ENCODE assay signal across 8 cellular contexts in genomic region chr2:85353876-85354285, GRCh38. TPM values are rescaled to one million over a fixed set of nuclear protein-coding genes. Genes with fewer than 3 reads are reported as not detected.
DNase-seq lines count a peak whose midpoint lies in the region; ATAC-seq and TF ChIP-seq lines count a peak whose summit lies in the region.

No MANE protein-coding gene starts in this region.

- ATAC-seq in HG02642 (IDR thresholded peaks at IDR 0.05; ENCODE audit: poor library complexity, unreplicated experiment) (peak; percentile 1), lung (ENCODE audit: insufficient read depth, low FRiP score) (peak; percentile 27)

- H3K27me3 ChIP-seq in GM06990 (replicated peaks; ENCODE audit: control insufficient read depth, insufficient read depth, low read length) (no peaks in the 10 kb centered on the region), SJCRH30 (no peaks in the 10 kb centered on the region), colonic mucosa (no peaks in the 10 kb centered on the region), lung (ENCODE audit: control insufficient read depth, insufficient read depth) (no peaks in the 10 kb centered on the region)

- H3K9me3 ChIP-seq in SJCRH30 (replicated peaks) = no peaks in the 10 kb centered on the region
- H3K9me3 ChIP-seq in colonic mucosa = no peaks in the 10 kb centered on the region
- H3K9me3 ChIP-seq in lung (ENCODE audit: control insufficient read depth in 2 of 2, insufficient read depth in 1 of 2, low read length in 1 of 2) = no peaks in the 10 kb centered on the region

- H3K4me1 ChIP-seq in SJCRH30 (peaks cover 3% of the 10 kb centered on the region; the same call in 1 of the 2 replicates), colonic mucosa (peaks cover 4% of the 10 kb centered on the region), lung (ENCODE audit: control insufficient read depth in 2 of 2, insufficient read depth in 2 of 2, low read length in 2 of 2) (peaks cover 5 to 14% of the 10 kb centered on the region in 2 donors)

- DNase-seq in GM06990 (ENCODE audit: extremely low read depth, insufficient read length) = no peak
- peak; percentile 37 to 48 for DNase-seq in SJCRH30
- DNase-seq in colonic mucosa = peak; percentile 85
- peak; percentile 58 for DNase-seq in lung (ENCODE audit: low spot score)
- peak in 8 of 49 donors; percentile 16 to 53 (median 43) for DNase-seq in substantia nigra (lab: John Stamatoyannopoulos, UW)
- no peak for DNase-seq in H4 (ENCODE audit: low spot score)
- no peak for DNase-seq in amniotic stem cell (lab: John Stamatoyannopoulos, UW)

- H3K27ac ChIP-seq in SJCRH30 (peak overlapping the region; percentile 38), colonic mucosa (peak overlapping the region; percentile 94), lung (ENCODE audit: low read depth in 1 of 2, low read length in 1 of 2) (peak overlapping the region; percentile 83 to 84), substantia nigra (ENCODE audit: low read depth, low read length, poor library complexity, severe bottlenecking) (peak overlapping the region; percentile 93)

- peak overlapping the region; percentile 75 to 99 for H3K9ac ChIP-seq in colonic mucosa (ENCODE audit: low read depth in 2 of 2, low read length in 2 of 2)

- H3K36me3 ChIP-seq in GM06990 (ENCODE audit: control insufficient read depth, insufficient read depth, low read length) (peaks cover 22% of the 10 kb centered on the region), SJCRH30 (peaks cover 14% of the 10 kb centered on the region; the same call in 1 of the 2 replicates), colonic mucosa (no peaks in the 10 kb centered on the region), lung (ENCODE audit: control insufficient read depth in 2 of 2, insufficient read depth in 2 of 2, low read length in 2 of 2) (peaks cover 17 to 29% of the 10 kb centered on the region in 2 donors)

- H3K4me3 ChIP-seq in GM06990 (replicated peaks; ENCODE audit: low read depth, low read length) = peak overlapping the region; percentile 93
- H3K4me3 ChIP-seq in SJCRH30 = peak overlapping the region; percentile 81
- peak overlapping the region; percentile 94 for H3K4me3 ChIP-seq in colonic mucosa
- H3K4me3 ChIP-seq in lung = peak overlapping the region; percentile 75

- TF ChIP-seq CTCF in GM06990 (IDR thresholded peaks at IDR 0.05; ENCODE audit: insufficient read depth, low read length, poor library complexity, severe bottlenecking) (no peak), colonic mucosa (IDR thresholded peaks at IDR 0.05) (no peak), lung (IDR thresholded peaks at IDR 0.05; ENCODE audit: control extremely low read depth, extremely low read depth) (no peak)

- WGBS in lung, 2 donors = 11 to 39% methylated on average over 16 of the region's 16 CpGs

- intact Hi-C loops in colonic mucosa (cut with DNase I) = no loop called here

RNA-seq across cellular contexts. Expression of gene RETSAT, which starts 0.4 kb away (rescaled TPM):
- total RNA-seq in SJCRH30 (2014; rRNA removed; shearing (Covaris generic)) = 9.3 and 11.0 TPM in 2 replicates
- 100 to 1,000 TPM; 145 to 190 TPM for total RNA-seq in colonic mucosa
- 10 to 100 TPM; 19.6 to 55.4 TPM for total RNA-seq in lung
- 10 to 100 TPM; 24.6 to 25.1 TPM for polyA plus RNA-seq in lung
- total RNA-seq in H4 (2014; rRNA removed; shearing (Covaris generic)) = 13.1 and 14.1 TPM in 2 replicates

RNA-seq across cellular contexts. Expression of gene ELMOD3, which starts 0.7 kb away (rescaled TPM):
- total RNA-seq in SJCRH30 (2014; rRNA removed; shearing (Covaris generic)) = 17.2 and 19.3 TPM in 2 replicates
- total RNA-seq in colonic mucosa (10 to 100 TPM; 13.4 to 19.4 TPM), lung (10 to 100 TPM; 14.4 to 26.5 TPM)
- polyA plus RNA-seq in lung = 10 to 100 TPM; 11.9 to 15.0 TPM
- 14.3 and 14.6 TPM in 2 replicates for total RNA-seq in H4 (2014; rRNA removed; shearing (Covaris generic))

RNA-seq across cellular contexts. Expression of gene TGOLN2, which starts 26.1 kb away (rescaled TPM):
- total RNA-seq in SJCRH30 (2014; rRNA removed; shearing (Covaris generic)) = 73.5 and 80.3 TPM in 2 replicates
- total RNA-seq in colonic mucosa (100 to 1,000 TPM; 140 to 162 TPM), lung (100 to 1,000 TPM in 1 of 2 donors, 10 to 100 TPM in 1; 81.7 to 145 TPM)
- 10 to 100 TPM; 24.6 to 83.4 TPM for polyA plus RNA-seq in lung
- total RNA-seq in H4 (2014; rRNA removed; shearing (Covaris generic)) = 62.7 and 80.1 TPM in 2 replicates

RNA-seq across cellular contexts. Expression of gene CAPG, which starts 56.3 kb away (rescaled TPM):
- total RNA-seq in SJCRH30 (2014; rRNA removed; shearing (Covaris generic)) = 0.43 and 1.1 TPM in 2 replicates
- total RNA-seq in colonic mucosa = 100 to 1,000 TPM; 102 to 105 TPM
- total RNA-seq in lung = 100 to 1,000 TPM in 1 of 2 donors, 10 to 100 TPM in 1; 53.2 to 393 TPM
- 100 to 1,000 TPM; 387 to 415 TPM for polyA plus RNA-seq in lung
- 286 and 301 TPM in 2 replicates for total RNA-seq in H4 (2014; rRNA removed; shearing (Covaris generic))

Comparison
In these comparisons a context has a peak if more than half of its experiments do, and no peak if none do; other contexts are left out.
1. DNase-seq: peak in SJCRH30 (2 of 2), colonic mucosa (single experiment) and lung (single experiment); none in GM06990 (single experiment), H4 (single experiment) and amniotic stem cell (single experiment).
2. H3K27ac ChIP-seq: peak in every context shown above with its lines; median percentile 94 in colonic mucosa; 93 in substantia nigra; 84 in lung; 38 in SJCRH30.
3. Peak in every context shown above with its lines, with median percentiles within 50 percentile points of each other: H3K4me3 ChIP-seq.